Comparison of ENCODE assay signal across 2 cellular contexts in genomic region chr13:98556417-98556816, GRCh38.
TF ChIP-seq lines count a peak whose summit lies in the region.

No MANE protein-coding gene starts in this region.

TF ChIP-seq in SK-N-SH treated with all-trans-retinoic acid at 6 μM for 48 hours, 23 proteins besides CTCF, POLR2A, EP300 and RAD21 (continued from another document):
- TF ChIP-seq, protein P1, sequence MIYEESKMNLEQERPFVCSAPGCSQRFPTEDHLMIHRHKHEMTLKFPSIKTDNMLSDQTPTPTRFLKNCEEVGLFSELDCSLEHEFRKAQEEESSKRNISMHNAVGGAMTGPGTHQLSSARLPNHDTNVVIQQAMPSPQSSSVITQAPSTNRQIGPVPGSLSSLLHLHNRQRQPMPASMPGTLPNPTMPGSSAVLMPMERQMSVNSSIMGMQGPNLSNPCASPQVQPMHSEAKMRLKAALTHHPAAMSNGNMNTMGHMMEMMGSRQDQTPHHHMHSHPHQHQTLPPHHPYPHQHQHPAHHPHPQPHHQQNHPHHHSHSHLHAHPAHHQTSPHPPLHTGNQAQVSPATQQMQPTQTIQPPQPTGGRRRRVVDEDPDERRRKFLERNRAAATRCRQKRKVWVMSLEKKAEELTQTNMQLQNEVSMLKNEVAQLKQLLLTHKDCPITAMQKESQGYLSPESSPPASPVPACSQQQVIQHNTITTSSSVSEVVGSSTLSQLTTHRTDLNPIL (CRISPR knock-in tag; IDR thresholded peaks at IDR 0.05; ENCODE audit: low read depth): no peak
- TF ChIP-seq RARB (CRISPR knock-in tag; IDR thresholded peaks at IDR 0.05): no peak
- TF ChIP-seq, protein P2, sequence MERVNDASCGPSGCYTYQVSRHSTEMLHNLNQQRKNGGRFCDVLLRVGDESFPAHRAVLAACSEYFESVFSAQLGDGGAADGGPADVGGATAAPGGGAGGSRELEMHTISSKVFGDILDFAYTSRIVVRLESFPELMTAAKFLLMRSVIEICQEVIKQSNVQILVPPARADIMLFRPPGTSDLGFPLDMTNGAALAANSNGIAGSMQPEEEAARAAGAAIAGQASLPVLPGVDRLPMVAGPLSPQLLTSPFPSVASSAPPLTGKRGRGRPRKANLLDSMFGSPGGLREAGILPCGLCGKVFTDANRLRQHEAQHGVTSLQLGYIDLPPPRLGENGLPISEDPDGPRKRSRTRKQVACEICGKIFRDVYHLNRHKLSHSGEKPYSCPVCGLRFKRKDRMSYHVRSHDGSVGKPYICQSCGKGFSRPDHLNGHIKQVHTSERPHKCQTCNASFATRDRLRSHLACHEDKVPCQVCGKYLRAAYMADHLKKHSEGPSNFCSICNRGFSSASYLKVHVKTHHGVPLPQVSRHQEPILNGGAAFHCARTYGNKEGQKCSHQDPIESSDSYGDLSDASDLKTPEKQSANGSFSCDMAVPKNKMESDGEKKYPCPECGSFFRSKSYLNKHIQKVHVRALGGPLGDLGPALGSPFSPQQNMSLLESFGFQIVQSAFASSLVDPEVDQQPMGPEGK (CRISPR knock-in tag; IDR thresholded peaks at IDR 0.05; ENCODE audit: borderline replicate concordance): no peak
- no peak for TF ChIP-seq ZFP30 (CRISPR knock-in tag; IDR thresholded peaks at IDR 0.05)
- TF ChIP-seq TOX (CRISPR knock-in tag; IDR thresholded peaks at IDR 0.05; ENCODE audit: borderline replicate concordance): no peak
- TF ChIP-seq ZNF8 (CRISPR knock-in tag; IDR thresholded peaks at IDR 0.05): no peak
- no peak for TF ChIP-seq ZNF565 (CRISPR knock-in tag; conservative IDR thresholded peaks at IDR 0.05; ENCODE audit: low read depth)
- no peak for TF ChIP-seq BACH2 (CRISPR knock-in tag; IDR thresholded peaks at IDR 0.05; ENCODE audit: borderline replicate concordance)

TF ChIP-seq in WTC11, 78 proteins besides CTCF, POLR2A, EP300 and RAD21 (continued from another document):
- TF ChIP-seq ATF1 (CRISPR knock-in tag; IDR thresholded peaks at IDR 0.05) (no peak), ATF3 (CRISPR knock-in tag; conservative IDR thresholded peaks at IDR 0.05) (no peak)
